In genomic region chr5:180860273-180860886, GRCh38 we compare ENCODE assay signal across 8 cellular contexts. TPM values are rescaled to one million over a fixed set of nuclear protein-coding genes. Genes with fewer than 3 reads are reported as not detected.
DNase-seq lines count a peak whose midpoint lies in the region; ATAC-seq and TF ChIP-seq lines count a peak whose summit lies in the region.

No MANE protein-coding gene starts in this region.

- H3K36me3 ChIP-seq in KMS-11 (ENCODE audit: insufficient read depth) (no peaks in the 10 kb centered on the region), right lobe of liver (peaks cover 0 to 5% (median 0%) of the 10 kb centered on the region in 4 donors)

- TF ChIP-seq POLR2A in right lobe of liver (IDR thresholded peaks at IDR 0.05) = no peak

- no peak overlapping the region for H3K4me3 ChIP-seq in KMS-11 (IDR thresholded peaks at IDR 0.05; ENCODE audit: insufficient read depth, low read depth, low read length)
- H3K4me3 ChIP-seq in right lobe of liver = peak overlapping the region; percentile 85 to 91 (median 89)

- peak overlapping the region; percentile 72 for H3K4me2 ChIP-seq in KMS-11

- TF ChIP-seq CTCF in KMS-11 (conservative IDR thresholded peaks at IDR 0.05; ENCODE audit: low read depth, low read length) = no peak
- TF ChIP-seq CTCF in right lobe of liver (IDR thresholded peaks at IDR 0.05) = peak in 2 of 4 donors; percentile 8 to 24

- H3K27me3 ChIP-seq in KMS-11 (ENCODE audit: insufficient read depth, low read depth) (no peaks in the 10 kb centered on the region), right lobe of liver (no peaks in the 10 kb centered on the region)

- H3K79me2 ChIP-seq in KMS-11 (ENCODE audit: insufficient read depth, low read depth) = no peaks in the 10 kb centered on the region

- intact Hi-C loops in right lobe of liver (cut with DNase I) = no loop called here

- 0% methylated on average over 16 of the region's 18 CpGs for WGBS in right lobe of liver (ENCODE audit: insufficient coverage, low coverage, low lambda C conversion rate, missing lambda C conversion rate)

- H3K9me3 ChIP-seq in right lobe of liver = no peaks in the 10 kb centered on the region

- DNase-seq in NCI-H526 (lab: John Stamatoyannopoulos, UW) (peak; percentile 37 to 55), NCI-H526 treated with DMSO at 0.1 percent for 48 hours (lab: John Stamatoyannopoulos, UW) (no peak), SKM-1 (lab: John Stamatoyannopoulos, UW; ENCODE audit: unreplicated experiment) (peak; percentile 50), right lobe of liver (peak in 1 of 3 donors; percentile 28)
- DNase-seq in central memory CD4-positive, alpha-beta T cell = peak; percentile 75
- peak; percentile 19 to 34 for DNase-seq in stimulated activated CD8-positive, alpha-beta memory T cell treated with anti-CD3 and anti-CD28 coated beads, Interleukin-7, amount 100 ng/mL, for 48 hours (ENCODE audit: extremely low read depth in 1 of 2, low read depth in 1 of 2)

- no peaks in the 10 kb centered on the region for H4K20me1 ChIP-seq in KMS-11 (ENCODE audit: insufficient read depth)

- H3K27ac ChIP-seq in KMS-11 (peak overlapping the region; percentile 67), right lobe of liver (peak overlapping the region; percentile 76 to 92 (median 81))

- peak overlapping the region; percentile 68; the same call in 1 of the 2 replicates for H3K9ac ChIP-seq in KMS-11

- peak overlapping the region; percentile 78; the same call in 1 of the 2 replicates for H2AFZ ChIP-seq in KMS-11 (ENCODE audit: low read depth)

- H3K4me1 ChIP-seq in KMS-11 (ENCODE audit: low read depth, poor library complexity, severe bottlenecking) (peaks cover 6% of the 10 kb centered on the region), right lobe of liver (peaks cover 0 to 8% (median 0%) of the 10 kb centered on the region in 4 donors)

- ATAC-seq in GM21825 (IDR thresholded peaks at IDR 0.05; ENCODE audit: unreplicated experiment) = peak; percentile 41
- peak; percentile 52 to 70 (median 64) for ATAC-seq in right lobe of liver

RNA-seq across cellular contexts. Expression of gene ZFP62, which starts 0.7 kb away (rescaled TPM):
- total RNA-seq in right lobe of liver = 1 to 10 TPM; 3.6 to 9.0 (median 6.0) TPM

RNA-seq across cellular contexts. Expression of gene BTNL8, which starts 38.6 kb away (rescaled TPM):
- total RNA-seq in right lobe of liver = under 1 TPM; 0.18 to 0.93 (median 0.32) TPM

RNA-seq across cellular contexts. Expression of gene MGAT1, which starts 57.8 kb away (rescaled TPM):
- 100 to 1,000 TPM in 4 of 6 experiments, 10 to 100 TPM in 2; 99.7 to 136 (median 106) TPM for total RNA-seq in right lobe of liver
